ENCODE assay signal across 10 cellular contexts in genomic region chr16:70735141-70735979, GRCh38. TPM values are rescaled to one million over a fixed set of nuclear protein-coding genes. Genes with fewer than 3 reads are reported as not detected.
A peak's percentile ranks its signal among the peaks of the same experiment; 100 is the strongest.
DNase-seq lines count a peak whose midpoint lies in the region; ATAC-seq and TF ChIP-seq lines count a peak whose summit lies in the region.
"Had no signal": no experiment of that assay in that cellular context is flagged by ENCODE, and none has a peak within 500 bp of the region (broad histone marks: within the 10 kb centered on the region; RNA-seq: fewer than 3 reads in every experiment).

No MANE protein-coding gene starts in this region.

- H3K4me1 Mint-ChIP-seq in nephron progenitor cell, result peaks cover 76% of the 10 kb centered on the region
- H3K4me1 Mint-ChIP-seq in activated CD8-positive, alpha-beta memory T cell treated with anti-CD3 and anti-CD28 coated beads, Interleukin-2, amount 10 ng/mL, durations not matched to agents 7 days and 5 days, result peaks cover 35% of the 10 kb centered on the region

- H3K9me3 ChIP-seq in Peyer's patch, result no peaks in the 10 kb centered on the region
- H3K9me3 ChIP-seq: Caco-2 had no signal

- no peak for TF ChIP-seq POLR2A in Peyer's patch (IDR thresholded peaks at IDR 0.05)

- peak overlapping the region in 3 of 4 donors; percentile 59 to 88 (median 81) for H3K27ac ChIP-seq in Peyer's patch

- ATAC-seq in GM19324 (IDR thresholded peaks at IDR 0.05; ENCODE audit: low FRiP score, unreplicated experiment), result no peak
- ATAC-seq in activated CD8-positive, alpha-beta memory T cell treated with anti-CD3 and anti-CD28 coated beads, Interleukin-2, amount 10 ng/mL, durations not matched to agents 7 days and 5 days, result no peak
- no peak for ATAC-seq in GM18858 (IDR thresholded peaks at IDR 0.05; ENCODE audit: unreplicated experiment)

- no peaks in the 10 kb centered on the region for H3K9me3 Mint-ChIP-seq in nephron progenitor cell
- H3K9me3 Mint-ChIP-seq in activated CD8-positive, alpha-beta memory T cell treated with anti-CD3 and anti-CD28 coated beads, Interleukin-2, amount 10 ng/mL, durations not matched to agents 7 days and 5 days (ENCODE audit: low read depth), result no peaks in the 10 kb centered on the region

- H3K36me3 ChIP-seq in Peyer's patch, result peaks cover 0 to 12% (median 0%) of the 10 kb centered on the region in 3 donors

- DNase-seq in AG08395 (ENCODE audit: low spot score) (peak; percentile 89), Peyer's patch (no peak), fibroblast of peridontal ligament (ENCODE audit: extremely low read depth) (peak; percentile 37), nephron progenitor cell (peak; percentile 52), NCI-H226 (no peak)
- no peak for DNase-seq in activated CD8-positive, alpha-beta memory T cell treated with anti-CD3 and anti-CD28 coated beads, Interleukin-2, amount 10 ng/mL, durations not matched to agents 7 days and 5 days
- DNase-seq: activated CD4-positive, CD25-positive, alpha-beta regulatory T cell treated with anti-CD3 and anti-CD28 coated beads, Interleukin-2, amount 50 U/mL, for 72 hours; Caco-2 had no signal

- no peak overlapping the region for H3K4me3 ChIP-seq in Peyer's patch

- no peak for TF ChIP-seq CTCF in Peyer's patch (IDR thresholded peaks at IDR 0.05)
- no peak for TF ChIP-seq CTCF in nephron progenitor cell (IDR thresholded peaks at IDR 0.05)

- no peak overlapping the region for H3K4me3 Mint-ChIP-seq in nephron progenitor cell
- no peak overlapping the region for H3K4me3 Mint-ChIP-seq in activated CD8-positive, alpha-beta memory T cell treated with anti-CD3 and anti-CD28 coated beads, Interleukin-2, amount 10 ng/mL, durations not matched to agents 7 days and 5 days

- H3K27me3 Mint-ChIP-seq in nephron progenitor cell (ENCODE audit: low read depth, poor library complexity), result peaks cover 8% of the 10 kb centered on the region
- H3K27me3 Mint-ChIP-seq in activated CD8-positive, alpha-beta memory T cell treated with anti-CD3 and anti-CD28 coated beads, Interleukin-2, amount 10 ng/mL, durations not matched to agents 7 days and 5 days, result no peaks in the 10 kb centered on the region

- H3K36me3 Mint-ChIP-seq in nephron progenitor cell (ENCODE audit: low read depth), result peaks cover 27% of the 10 kb centered on the region
- peaks cover 3% of the 10 kb centered on the region for H3K36me3 Mint-ChIP-seq in activated CD8-positive, alpha-beta memory T cell treated with anti-CD3 and anti-CD28 coated beads, Interleukin-2, amount 10 ng/mL, durations not matched to agents 7 days and 5 days

- H3K27ac Mint-ChIP-seq in nephron progenitor cell, result peak overlapping the region; percentile 96
- no peak overlapping the region for H3K27ac Mint-ChIP-seq in activated CD8-positive, alpha-beta memory T cell treated with anti-CD3 and anti-CD28 coated beads, Interleukin-2, amount 10 ng/mL, durations not matched to agents 7 days and 5 days

- CTCF ChIA-PET in activated CD8-positive, alpha-beta memory T cell treated with anti-CD3 and anti-CD28 coated beads, Interleukin-2, amount 10 ng/mL, durations not matched to agents 7 days and 5 days (lab: Charles Lee), result interaction anchor here (1.0 to 3.4 kb wide), 3 partner anchors 8 to 81 kb away, joined by 3 to 19 read pairs (median 4); no protein-coding TSS in a partner anchor

- H3K27me3 ChIP-seq in Peyer's patch, result no peaks in the 10 kb centered on the region

- H3K4me1 ChIP-seq in Peyer's patch, result peaks cover 0 to 21% (median 10%) of the 10 kb centered on the region in 4 donors
- H3K4me1 ChIP-seq: Caco-2 had no signal

RNA-seq across cellular contexts. Expression of gene MTSS2, which starts 49.5 kb away (rescaled TPM):
- total RNA-seq in Peyer's patch, result 100 to 1,000 TPM in 1 of 4 donors, 10 to 100 TPM in 3; 12.1 to 115 (median 30.4) TPM
- 1 to 10 TPM; 1.4 to 1.7 TPM for total RNA-seq in activated CD8-positive, alpha-beta memory T cell treated with anti-CD3 and anti-CD28 coated beads, Interleukin-2, amount 10 ng/mL, durations not matched to agents 7 days and 5 days

Comparison
In these comparisons a context has a peak if more than half of its experiments do, and no peak if none do; other contexts are left out.
1. DNase-seq: peak in AG08395 (single experiment), fibroblast of peridontal ligament (single experiment) and nephron progenitor cell (single experiment); none in Peyer's patch (0 of 3), activated CD8-positive, alpha-beta memory T cell treated with anti-CD3 and anti-CD28 coated beads, Interleukin-2, amount 10 ng/mL, durations not matched to agents 7 days and 5 days (single experiment) and NCI-H226 (single experiment).
2. RNA of gene MTSS2, which starts 49.5 kb away (total RNA-seq): 12.1 to 115 TPM in Peyer's patch; 1.4 to 1.7 TPM in activated CD8-positive, alpha-beta memory T cell treated with anti-CD3 and anti-CD28 coated beads, Interleukin-2, amount 10 ng/mL, durations not matched to agents 7 days and 5 days; every median in the first group is over 4 times any median in the second.